ENCODE assay signal across 9 cellular contexts in genomic region chr15:51861557-51862350, GRCh38.
DNase-seq lines count a peak whose midpoint lies in the region; ATAC-seq and TF ChIP-seq lines count a peak whose summit lies in the region.
"Had no signal": no experiment of that assay in that cellular context is flagged by ENCODE, and none has a peak within 500 bp of the region (broad histone marks: within the 10 kb centered on the region; RNA-seq: fewer than 3 reads in every experiment).

No MANE protein-coding gene starts in this region.

- no peak for TF ChIP-seq POLR2A in NB4 (IDR thresholded peaks at IDR 0.05; ENCODE audit: extremely low read depth, insufficient read length)

- ATAC-seq in GM18867 (IDR thresholded peaks at IDR 0.05; ENCODE audit: unreplicated experiment) = no peak

- peak; percentile 46 for DNase-seq in NB4 (ENCODE audit: low read depth)
- DNase-seq in activated CD8-positive, alpha-beta memory T cell treated with anti-CD3 and anti-CD28 coated beads for 24 hours = peak; percentile 67
- DNase-seq in epithelial cell of esophagus (ENCODE audit: low read depth) = peak; percentile 73
- peak; percentile 21 to 32 for DNase-seq in stimulated activated CD8-positive, alpha-beta memory T cell treated with anti-CD3 and anti-CD28 coated beads, Interleukin-2, amount 100 ng/mL, for 1 hour (ENCODE audit: low read depth in 2 of 2)
- no peak for DNase-seq in dedifferentiated amniotic fluid mesenchymal stem cell (ENCODE audit: extremely low spot score)
- DNase-seq in AML-193 (lab: John Stamatoyannopoulos, UW) = no peak
- DNase-seq in DMS79 (lab: John Stamatoyannopoulos, UW) = no peak
- DNase-seq: NCI-H69 had no signal

- TF ChIP-seq CTCF in NB4 (IDR thresholded peaks at IDR 0.05; ENCODE audit: low read depth, low read length) = no peak
- no peak for TF ChIP-seq CTCF in epithelial cell of esophagus (IDR thresholded peaks at IDR 0.05; ENCODE audit: insufficient read depth, low read depth, low read length, missing control alignments)

- H3K4me3 ChIP-seq in NB4 (ENCODE audit: low read depth, low read length) (no peak overlapping the region), epithelial cell of esophagus (ENCODE audit: low read length) (no peak overlapping the region)

Comparison
In these comparisons a context has a peak if more than half of its experiments do, and no peak if none do; other contexts are left out.
1. DNase-seq: peak in NB4 (single experiment), activated CD8-positive, alpha-beta memory T cell treated with anti-CD3 and anti-CD28 coated beads for 24 hours (single experiment), epithelial cell of esophagus (single experiment) and stimulated activated CD8-positive, alpha-beta memory T cell treated with anti-CD3 and anti-CD28 coated beads, Interleukin-2, amount 100 ng/mL, for 1 hour (2 of 2); none in dedifferentiated amniotic fluid mesenchymal stem cell (single experiment), AML-193 (0 of 2) and DMS79 (single experiment).